In the genomic region with DNA sequence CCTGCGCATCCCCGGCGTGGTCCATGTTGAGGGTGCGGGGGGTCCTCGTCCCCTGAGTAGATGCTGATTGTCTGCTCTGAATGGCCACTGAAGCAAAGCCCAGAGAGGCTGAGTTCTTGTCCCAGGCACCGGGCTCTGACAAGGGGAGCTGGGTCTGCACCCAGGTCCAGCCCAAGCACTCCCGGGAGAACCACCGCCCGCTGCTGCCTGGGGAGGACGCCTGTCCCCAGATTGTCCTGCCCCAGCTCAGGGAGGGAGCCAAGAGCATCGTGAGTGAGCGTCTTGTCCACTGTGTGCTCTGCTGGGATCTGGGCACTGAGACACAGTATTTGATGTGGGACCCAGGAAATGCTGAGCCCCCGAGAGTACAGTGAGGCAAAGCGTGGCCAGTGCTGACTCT, we compare ENCODE assay signal across 21 cellular contexts.
DNase-seq lines count a peak whose midpoint lies in the region; ATAC-seq and TF ChIP-seq lines count a peak whose summit lies in the region.
"Had no signal": no experiment of that assay in that cellular context is flagged by ENCODE, and none has a peak within 500 bp of the region (broad histone marks: within the 10 kb centered on the region; RNA-seq: fewer than 3 reads in every experiment).

No MANE protein-coding gene starts in this region.

- no peak overlapping the region for H2BK5ac ChIP-seq in neuronal stem cell (ENCODE audit: low read length)

- no peak overlapping the region for H2BK120ac ChIP-seq in neuronal stem cell (ENCODE audit: low read depth, low read length)

- no peak overlapping the region for H3K4ac ChIP-seq in neuronal stem cell (ENCODE audit: low read length)

- intact Hi-C loops in stomach (cut with DNase I; ENCODE audit: low total_unique reads): no loop called here

- ATAC-seq in activated T-cell treated with anti-CD3 and anti-CD28 coated beads, Interleukin-2, amount 50 U/mL, for 72 hours (replicated peaks in 1 of 2): no peak
- ATAC-seq: CD8-positive, alpha-beta T cell had no signal

- H2AK5ac ChIP-seq in neuronal stem cell (ENCODE audit: low read depth, low read length): peak overlapping the region; percentile 54

- H3K4me1 ChIP-seq in neuronal stem cell (ENCODE audit: control insufficient read depth in 2 of 2, insufficient read depth in 1 of 2, low read depth in 1 of 2, low read length in 2 of 2) (no peaks in the 10 kb centered on the region), stomach (no peaks in the 10 kb centered on the region)
- H3K4me1 ChIP-seq: Peyer's patch had no signal

- no peak overlapping the region for H3K27ac Mint-ChIP-seq in activated T-cell treated with anti-CD3 and anti-CD28 coated beads, Interleukin-2, amount 50 U/mL, for 24 hours
- no peak overlapping the region for H3K27ac Mint-ChIP-seq in activated T-cell treated with anti-CD3 and anti-CD28 coated beads, Interleukin-2, amount 50 U/mL, for 72 hours
- H3K27ac Mint-ChIP-seq in type B pancreatic cell: no peak overlapping the region
- H3K27ac Mint-ChIP-seq: CD8-positive, alpha-beta T cell; IgD-negative memory B cell had no signal

- no peak for TF ChIP-seq EP300 in stomach (IDR thresholded peaks at IDR 0.05)

- H3K27ac ChIP-seq in neuronal stem cell (replicated peaks; ENCODE audit: low read length): no peak overlapping the region
- no peak overlapping the region for H3K27ac ChIP-seq in stomach
- H3K27ac ChIP-seq: BLaER1 treated with 17β-estradiol and CSF1 and Interleukin-3, amounts not matched to agents 10 nM and 100 nM; GM23248; Peyer's patch had no signal

- peaks cover 5% of the 10 kb centered on the region for H3K79me1 ChIP-seq in neuronal stem cell (ENCODE audit: low read depth, low read length)

- H3K36me3 ChIP-seq in neuronal stem cell (replicated peaks in 1 of 2; ENCODE audit: control insufficient read depth in 2 of 2, insufficient read depth in 2 of 2, low read length in 2 of 2) (peaks cover 0 to 4% of the 10 kb centered on the region in 2 donors), stomach (no peaks in the 10 kb centered on the region)
- H3K36me3 ChIP-seq: BLaER1 treated with 17β-estradiol and CSF1 and Interleukin-3, amounts not matched to agents 10 nM and 100 nM; MG63; Peyer's patch had no signal

- H3K14ac ChIP-seq in neuronal stem cell (ENCODE audit: low read length): peak overlapping the region; percentile 40

- H3K9me3 Mint-ChIP-seq in activated T-cell treated with anti-CD3 and anti-CD28 coated beads, Interleukin-2, amount 50 U/mL, for 24 hours: no peaks in the 10 kb centered on the region
- peaks cover 0 to under 1% of the 10 kb centered on the region in 2 donors for H3K9me3 Mint-ChIP-seq in activated T-cell treated with anti-CD3 and anti-CD28 coated beads, Interleukin-2, amount 50 U/mL, for 72 hours
- no peaks in the 10 kb centered on the region for H3K9me3 Mint-ChIP-seq in type B pancreatic cell
- H3K9me3 Mint-ChIP-seq: CD8-positive, alpha-beta T cell; IgD-negative memory B cell had no signal

- H3K18ac ChIP-seq in neuronal stem cell (ENCODE audit: low read length): peak overlapping the region; percentile 92

- WGBS in neuronal stem cell (ENCODE audit: extremely low coverage in 2 of 2, insufficient read length in 2 of 2, insufficient replicate concordance in 1 of 2), 2 donors: no CpG with 5 or more reads among the region's 14 CpGs
- 72 to 81% (median 79%) methylated on average over 8 to 14 of the region's 14 CpGs for whole genome bisulfite sequencing in stomach, 5 donors

- H3K4me2 ChIP-seq in neuronal stem cell (ENCODE audit: insufficient read depth, low read length, poor library complexity, severe bottlenecking): no peak overlapping the region
- H3K4me2 ChIP-seq: BLaER1 treated with 17β-estradiol and CSF1 and Interleukin-3, amounts not matched to agents 10 nM and 100 nM had no signal

- no peak for TF ChIP-seq POLR2A in stomach (IDR thresholded peaks at IDR 0.05)

- H3K4me3 ChIP-seq in neuronal stem cell (ENCODE audit: low read length in 2 of 2) (no peak overlapping the region), stomach (no peak overlapping the region)
- H3K4me3 ChIP-seq: BLaER1 treated with 17β-estradiol and CSF1 and Interleukin-3, amounts not matched to agents 10 nM and 100 nM; GM23248; MG63; Peyer's patch had no signal

- no peaks in the 10 kb centered on the region for H3K36me3 Mint-ChIP-seq in activated T-cell treated with anti-CD3 and anti-CD28 coated beads, Interleukin-2, amount 50 U/mL, for 24 hours (ENCODE audit: low read depth)
- peaks cover 0 to 7% of the 10 kb centered on the region in 2 donors for H3K36me3 Mint-ChIP-seq in activated T-cell treated with anti-CD3 and anti-CD28 coated beads, Interleukin-2, amount 50 U/mL, for 72 hours (ENCODE audit: insufficient read depth in 2 of 2)
- no peaks in the 10 kb centered on the region for H3K36me3 Mint-ChIP-seq in type B pancreatic cell
- H3K36me3 Mint-ChIP-seq: CD8-positive, alpha-beta T cell had no signal

- peaks cover 0 to 8% (median 0%) of the 10 kb centered on the region in 3 experiments for H3K27me3 ChIP-seq in neuronal stem cell (ENCODE audit: control insufficient read depth in 3 of 3, insufficient read depth in 3 of 3, low read depth in 1 of 3, low read length in 3 of 3)
- H3K27me3 ChIP-seq in stomach: peaks cover 0 to 24% (median 5%) of the 10 kb centered on the region in 3 donors
- H3K27me3 ChIP-seq: MG63, Peyer's patch had no signal

- H3K23ac ChIP-seq in neuronal stem cell (ENCODE audit: low read depth, low read length, poor library complexity): peak overlapping the region; percentile 58

- H3K9me3 ChIP-seq in neuronal stem cell (replicated peaks in 1 of 2; ENCODE audit: control insufficient read depth in 2 of 2, insufficient read depth in 1 of 2, low read depth in 1 of 2, low read length in 2 of 2) (peaks cover 0 to 9% of the 10 kb centered on the region in 2 donors), stomach (no peaks in the 10 kb centered on the region)
- H3K9me3 ChIP-seq: BLaER1 treated with 17β-estradiol and CSF1 and Interleukin-3, amounts not matched to agents 10 nM and 100 nM; MG63; Peyer's patch had no signal

- H3K4me1 Mint-ChIP-seq in activated T-cell treated with anti-CD3 and anti-CD28 coated beads, Interleukin-2, amount 50 U/mL, for 24 hours (ENCODE audit: low read depth): peaks cover 22% of the 10 kb centered on the region
- peaks cover 20% of the 10 kb centered on the region for H3K4me1 Mint-ChIP-seq in activated T-cell treated with anti-CD3 and anti-CD28 coated beads, Interleukin-2, amount 50 U/mL, for 72 hours (ENCODE audit: low read depth)
- no peaks in the 10 kb centered on the region for H3K4me1 Mint-ChIP-seq in type B pancreatic cell (ENCODE audit: unreplicated experiment)

- H2AFZ ChIP-seq in neuronal stem cell (ENCODE audit: low read length): no peak overlapping the region
- H2AFZ ChIP-seq: GM23248 had no signal

- no peak for TF ChIP-seq CTCF in type B pancreatic cell (conservative IDR thresholded peaks at IDR 0.05)
- TF ChIP-seq CTCF in stomach (IDR thresholded peaks at IDR 0.05): no peak

- H4K8ac ChIP-seq in neuronal stem cell (ENCODE audit: low read depth, low read length): no peak overlapping the region

- no peak overlapping the region for H2BK15ac ChIP-seq in neuronal stem cell (ENCODE audit: low read length)

- no peak overlapping the region for H3K9ac ChIP-seq in neuronal stem cell (ENCODE audit: low read depth, low read length, poor library complexity)
- H3K9ac ChIP-seq: BLaER1 treated with 17β-estradiol and CSF1 and Interleukin-3, amounts not matched to agents 10 nM and 100 nM; GM23248 had no signal

- peak; percentile 16 for DNase-seq in activated T-cell treated with anti-CD3 and anti-CD28 coated beads, Interleukin-2, amount 50 U/mL, for 24 hours
- no peak for DNase-seq in activated T-cell treated with anti-CD3 and anti-CD28 coated beads, Interleukin-2, amount 50 U/mL, for 72 hours
- DNase-seq in ecto neural progenitor cell (ENCODE audit: low spot score) (peak; percentile 47), neuronal stem cell (ENCODE audit: low spot score) (no peak), type B pancreatic cell (ENCODE audit: extremely low spot score, unreplicated experiment) (peak; percentile 65), stomach (no peak)
- DNase-seq in stimulated activated CD4-positive, alpha-beta T cell treated with anti-CD3 and anti-CD28 coated beads, Interleukin-4, amount 100 ng/mL, for 1 hour: no peak
- DNase-seq: Calu3, GF-D8, GM23248, HCEC 1CT, Kasumi-1, MG63, NCI-H1048, NCI-H1436, NCI-H2029, NCI-H526 treated with DMSO at 0.1 percent for 48 hours had no signal

- no peak overlapping the region for H4K91ac ChIP-seq in neuronal stem cell (ENCODE audit: low read depth, low read length, poor library complexity)

- H3K27me3 Mint-ChIP-seq in activated T-cell treated with anti-CD3 and anti-CD28 coated beads, Interleukin-2, amount 50 U/mL, for 24 hours: no peaks in the 10 kb centered on the region
- H3K27me3 Mint-ChIP-seq in activated T-cell treated with anti-CD3 and anti-CD28 coated beads, Interleukin-2, amount 50 U/mL, for 72 hours (ENCODE audit: low read depth): no peaks in the 10 kb centered on the region
- H3K27me3 Mint-ChIP-seq in type B pancreatic cell: no peaks in the 10 kb centered on the region

- no peak overlapping the region for H2BK12ac ChIP-seq in neuronal stem cell (ENCODE audit: low read length)

- no peak overlapping the region for H3K4me3 Mint-ChIP-seq in activated T-cell treated with anti-CD3 and anti-CD28 coated beads, Interleukin-2, amount 50 U/mL, for 24 hours
- no peak overlapping the region for H3K4me3 Mint-ChIP-seq in activated T-cell treated with anti-CD3 and anti-CD28 coated beads, Interleukin-2, amount 50 U/mL, for 72 hours
- H3K4me3 Mint-ChIP-seq in type B pancreatic cell: no peak overlapping the region
- H3K4me3 Mint-ChIP-seq: CD8-positive, alpha-beta T cell; IgD-negative memory B cell had no signal

Comparison
In these comparisons a context has a peak if more than half of its experiments do, and no peak if none do; other contexts are left out.
1. DNase-seq: peak in activated T-cell treated with anti-CD3 and anti-CD28 coated beads, Interleukin-2, amount 50 U/mL, for 24 hours (single experiment), ecto neural progenitor cell (single experiment) and type B pancreatic cell (single experiment); none in activated T-cell treated with anti-CD3 and anti-CD28 coated beads, Interleukin-2, amount 50 U/mL, for 72 hours (0 of 2), neuronal stem cell (single experiment), stomach (single experiment) and stimulated activated CD4-positive, alpha-beta T cell treated with anti-CD3 and anti-CD28 coated beads, Interleukin-4, amount 100 ng/mL, for 1 hour (single experiment).